ENCODE assay signal across 1 cellular context in the genomic region with DNA sequence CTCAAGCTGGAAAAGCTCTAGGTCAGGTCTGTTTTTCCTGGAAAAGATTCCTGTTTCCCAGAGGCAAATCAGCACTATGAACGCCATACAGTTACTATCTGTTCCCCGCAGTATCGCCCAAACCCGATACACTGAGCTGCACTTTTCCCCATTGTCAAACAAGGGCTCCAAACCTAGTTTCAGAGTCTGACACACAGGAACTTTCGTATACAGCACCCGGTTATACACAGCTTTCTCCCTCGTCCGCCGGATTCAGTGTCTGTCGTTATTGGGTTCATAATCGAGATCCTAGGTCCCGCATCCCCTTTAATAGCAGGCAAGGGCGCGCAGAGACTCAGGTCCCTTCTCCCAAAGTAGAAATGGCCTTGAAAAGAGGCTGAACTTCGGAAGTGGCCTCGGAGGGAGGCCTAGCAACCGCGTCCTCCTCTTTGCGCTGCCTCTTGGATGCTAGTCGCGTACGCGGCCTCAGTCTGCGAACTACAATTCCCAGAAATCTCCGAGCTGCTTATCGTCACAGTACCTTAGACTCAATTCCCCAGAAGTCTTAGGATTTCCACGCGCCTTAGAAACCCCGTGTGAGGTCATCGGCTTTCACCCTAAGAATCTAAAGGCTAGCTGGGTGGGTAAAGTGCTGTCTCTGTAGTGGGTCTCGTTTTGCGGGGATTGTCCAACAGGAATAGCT.
TF ChIP-seq lines count a peak whose summit lies in the region.

No MANE protein-coding gene starts in this region.

TF ChIP-seq in GM23338, 12 proteins besides CTCF, POLR2A, EP300 and RAD21 (continued from another document):
- TF ChIP-seq, protein P1, sequence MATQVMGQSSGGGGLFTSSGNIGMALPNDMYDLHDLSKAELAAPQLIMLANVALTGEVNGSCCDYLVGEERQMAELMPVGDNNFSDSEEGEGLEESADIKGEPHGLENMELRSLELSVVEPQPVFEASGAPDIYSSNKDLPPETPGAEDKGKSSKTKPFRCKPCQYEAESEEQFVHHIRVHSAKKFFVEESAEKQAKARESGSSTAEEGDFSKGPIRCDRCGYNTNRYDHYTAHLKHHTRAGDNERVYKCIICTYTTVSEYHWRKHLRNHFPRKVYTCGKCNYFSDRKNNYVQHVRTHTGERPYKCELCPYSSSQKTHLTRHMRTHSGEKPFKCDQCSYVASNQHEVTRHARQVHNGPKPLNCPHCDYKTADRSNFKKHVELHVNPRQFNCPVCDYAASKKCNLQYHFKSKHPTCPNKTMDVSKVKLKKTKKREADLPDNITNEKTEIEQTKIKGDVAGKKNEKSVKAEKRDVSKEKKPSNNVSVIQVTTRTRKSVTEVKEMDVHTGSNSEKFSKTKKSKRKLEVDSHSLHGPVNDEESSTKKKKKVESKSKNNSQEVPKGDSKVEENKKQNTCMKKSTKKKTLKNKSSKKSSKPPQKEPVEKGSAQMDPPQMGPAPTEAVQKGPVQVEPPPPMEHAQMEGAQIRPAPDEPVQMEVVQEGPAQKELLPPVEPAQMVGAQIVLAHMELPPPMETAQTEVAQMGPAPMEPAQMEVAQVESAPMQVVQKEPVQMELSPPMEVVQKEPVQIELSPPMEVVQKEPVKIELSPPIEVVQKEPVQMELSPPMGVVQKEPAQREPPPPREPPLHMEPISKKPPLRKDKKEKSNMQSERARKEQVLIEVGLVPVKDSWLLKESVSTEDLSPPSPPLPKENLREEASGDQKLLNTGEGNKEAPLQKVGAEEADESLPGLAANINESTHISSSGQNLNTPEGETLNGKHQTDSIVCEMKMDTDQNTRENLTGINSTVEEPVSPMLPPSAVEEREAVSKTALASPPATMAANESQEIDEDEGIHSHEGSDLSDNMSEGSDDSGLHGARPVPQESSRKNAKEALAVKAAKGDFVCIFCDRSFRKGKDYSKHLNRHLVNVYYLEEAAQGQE (IDR thresholded peaks at IDR 0.05; ENCODE audit: unreplicated experiment) = no peak
- TF ChIP-seq CREB1 (CRISPR knock-in tag; IDR thresholded peaks at IDR 0.05; ENCODE audit: low read depth) = peak; percentile 77
